Comparison of ENCODE assay signal across 5 cellular contexts in the genomic region with DNA sequence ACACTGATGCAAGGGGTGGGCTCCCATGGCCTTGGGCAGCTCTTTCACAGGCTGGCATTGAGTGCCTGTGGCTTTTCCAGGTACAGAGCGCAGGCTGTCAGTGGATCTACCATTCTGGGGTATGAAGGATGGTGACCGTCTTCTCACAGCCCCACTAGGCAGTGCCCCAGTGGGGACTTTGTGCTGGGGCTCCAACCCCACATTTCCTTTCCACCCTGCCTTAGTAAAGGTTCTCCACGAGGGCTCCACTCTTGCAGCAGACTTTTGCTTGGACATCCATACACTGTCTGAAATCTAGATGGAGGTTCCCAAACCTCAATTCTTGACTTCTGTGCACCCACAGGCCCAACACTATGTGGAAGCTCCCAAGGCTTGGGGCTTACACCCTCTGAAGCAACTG.
"Had no signal": no experiment of that assay in that cellular context is flagged by ENCODE, and none has a peak within 500 bp of the region (broad histone marks: within the 10 kb centered on the region; RNA-seq: fewer than 3 reads in every experiment).

No MANE protein-coding gene starts in this region.

- DNase-seq: IMR-90, KBM-7 had no signal

- FAIRE-seq: HepG2, HTR-8/SVneo had no signal

- H3K27ac ChIP-seq: HL-60 had no signal

- ATAC-seq: HepG2 had no signal
